In the genomic region with DNA sequence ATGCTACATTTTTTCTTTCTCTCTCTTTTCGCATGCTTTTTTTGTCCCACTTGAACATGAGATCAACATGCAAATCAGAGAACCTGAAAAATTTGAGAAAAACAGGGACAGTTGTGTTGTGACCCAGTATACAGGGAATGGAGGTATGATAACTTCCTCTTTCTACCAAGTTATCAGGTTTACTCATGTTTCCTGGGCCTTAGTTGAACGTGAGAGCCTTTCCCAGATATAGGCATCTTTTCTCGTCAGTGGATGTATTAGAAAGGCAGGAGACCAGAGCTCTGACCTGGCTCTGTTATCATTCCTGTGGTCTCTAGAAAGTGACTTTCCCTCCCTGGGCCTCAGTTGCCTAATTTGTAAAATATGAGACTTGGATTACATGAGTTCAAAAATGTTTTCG, we compare ENCODE assay signal across 11 cellular contexts.
"Had no signal": no experiment of that assay in that cellular context is flagged by ENCODE, and none has a peak within 500 bp of the region (broad histone marks: within the 10 kb centered on the region; RNA-seq: fewer than 3 reads in every experiment).

No MANE protein-coding gene starts in this region.

- H3K4me1 ChIP-seq: ascending aorta had no signal

- H3K4me3 ChIP-seq: ascending aorta, dorsolateral prefrontal cortex, transverse colon had no signal

- H3K36me3 Mint-ChIP-seq: naive thymus-derived CD4-positive, alpha-beta T cell had no signal

- DNase-seq: activated CD4-positive, alpha-beta T cell treated with anti-CD3 and anti-CD28 coated beads for 1 hour; activated CD8-positive, alpha-beta memory T cell treated with anti-CD3 and anti-CD28 coated beads for 24 hours; activated naive CD8-positive, alpha-beta T cell treated with anti-CD3 and anti-CD28 coated beads, Interleukin-2, amount 10 ng/mL, durations not matched to agents 7 days and 5 days; dorsolateral prefrontal cortex; naive thymus-derived CD4-positive, alpha-beta T cell; posterior cingulate gyrus; small intestine; transverse colon had no signal

- H3K27ac Mint-ChIP-seq: activated naive CD8-positive, alpha-beta T cell treated with anti-CD3 and anti-CD28 coated beads, Interleukin-2, amount 10 ng/mL, durations not matched to agents 7 days and 5 days; activated T-helper 2 cell treated with anti-CD3 and anti-CD28 coated beads, Interferon-gamma antibody, Interleukin-2, Interleukin-4, amounts not matched to agents 10 μg/mL and 5 μg/mL and 100 μg/mL, durations not matched to agents 14 hours and 24 hours and 36 hours; naive thymus-derived CD4-positive, alpha-beta T cell; T-helper 1 cell treated with Interleukin-12 subunit alpha and Interleukin-12 subunit beta and Interleukin-4 antibody, amounts not matched to agents 30 μg/mL and 1 μg/mL, for 36 hours had no signal

- H3K27me3 Mint-ChIP-seq: activated naive CD8-positive, alpha-beta T cell treated with anti-CD3 and anti-CD28 coated beads, Interleukin-2, amount 10 ng/mL, durations not matched to agents 7 days and 5 days; naive thymus-derived CD4-positive, alpha-beta T cell had no signal

- H3K4me3 Mint-ChIP-seq: activated naive CD8-positive, alpha-beta T cell treated with anti-CD3 and anti-CD28 coated beads, Interleukin-2, amount 10 ng/mL, durations not matched to agents 7 days and 5 days; naive thymus-derived CD4-positive, alpha-beta T cell; T-helper 1 cell treated with Interleukin-12 subunit alpha and Interleukin-12 subunit beta and Interleukin-4 antibody, amounts not matched to agents 30 μg/mL and 1 μg/mL, for 36 hours had no signal

- FAIRE-seq: small intestine had no signal

- ATAC-seq: naive thymus-derived CD4-positive, alpha-beta T cell had no signal

- H3K27me3 ChIP-seq: ascending aorta, dorsolateral prefrontal cortex, transverse colon had no signal

- H3K36me3 ChIP-seq: ascending aorta, transverse colon had no signal

- H3K9me3 Mint-ChIP-seq: activated naive CD8-positive, alpha-beta T cell treated with anti-CD3 and anti-CD28 coated beads, Interleukin-2, amount 10 ng/mL, durations not matched to agents 7 days and 5 days; activated T-helper 2 cell treated with anti-CD3 and anti-CD28 coated beads, Interferon-gamma antibody, Interleukin-2, Interleukin-4, amounts not matched to agents 10 μg/mL and 5 μg/mL and 100 μg/mL, durations not matched to agents 14 hours and 24 hours and 36 hours; T-helper 1 cell treated with Interleukin-12 subunit alpha and Interleukin-12 subunit beta and Interleukin-4 antibody, amounts not matched to agents 30 μg/mL and 1 μg/mL, for 36 hours had no signal

- H3K9me3 ChIP-seq: ascending aorta, transverse colon had no signal

- H3K27ac ChIP-seq: ascending aorta, dorsolateral prefrontal cortex, transverse colon had no signal
